ENCODE assay signal across 9 cellular contexts in genomic region chr12:4829161-4829792, GRCh38.
DNase-seq lines count a peak whose midpoint lies in the region; ATAC-seq, FAIRE-seq and TF ChIP-seq lines count a peak whose summit lies in the region.
"Had no signal": no experiment of that assay in that cellular context is flagged by ENCODE, and none has a peak within 500 bp of the region (broad histone marks: within the 10 kb centered on the region; RNA-seq: fewer than 3 reads in every experiment).

No MANE protein-coding gene starts in this region.

- intact Hi-C loops in Caco-2 (cut with micrococcal nuclease; ENCODE audit: unreplicated experiment): no loop called here

- POLR2A ChIA-PET in Caco-2 (lab: Charles Lee): no interaction called here

- H3K4me1 Mint-ChIP-seq in activated naive CD8-positive, alpha-beta T cell (ENCODE audit: low read depth): peaks cover 68% of the 10 kb centered on the region
- no peaks in the 10 kb centered on the region for H3K4me1 Mint-ChIP-seq in Caco-2 (ENCODE audit: low read depth, unreplicated experiment)

- TF ChIP-seq POLR2A in GM12892 (IDR thresholded peaks at IDR 0.05; ENCODE audit: low read depth, low read length): 0 out of 2 replicates have a peak, but pooled peaks have one; percentile 28

- FAIRE-seq in GM12892 (lab: Jason Lieb, UNC): peak; percentile 94
- FAIRE-seq: G401.6 had no signal

- H3K9me3 Mint-ChIP-seq in activated naive CD8-positive, alpha-beta T cell (ENCODE audit: low read depth): no peaks in the 10 kb centered on the region
- no peaks in the 10 kb centered on the region for H3K9me3 Mint-ChIP-seq in Caco-2 (ENCODE audit: unreplicated experiment)

- ATAC-seq in GM19467 (IDR thresholded peaks at IDR 0.05; ENCODE audit: unreplicated experiment): peak; percentile 83
- ATAC-seq in HG03175 (IDR thresholded peaks at IDR 0.05; ENCODE audit: unreplicated experiment): peak; percentile 83

- peaks cover 2% of the 10 kb centered on the region for H3K36me3 Mint-ChIP-seq in activated naive CD8-positive, alpha-beta T cell
- no peaks in the 10 kb centered on the region for H3K36me3 Mint-ChIP-seq in Caco-2 (ENCODE audit: insufficient read depth, unreplicated experiment)

- DNase-seq in GM12892 (ENCODE audit: insufficient read length): peak; percentile 45
- no peak for DNase-seq in Caco-2
- no peak for DNase-seq in retina
- DNase-seq in stimulated activated CD8-positive, alpha-beta memory T cell treated with anti-CD3 and anti-CD28 coated beads, Interleukin-4, amount 100 ng/mL, for 48 hours: no peak
- no peak for DNase-seq in NCI-H2196 (lab: John Stamatoyannopoulos, UW; ENCODE audit: unreplicated experiment)

- BruUV-seq in Caco-2 (replicated peaks; lab: Mats Ljungman, UMichigan): no TSS peak

- peaks cover 4% of the 10 kb centered on the region; the same call in 1 of the 2 replicates for H3K27me3 ChIP-seq in Caco-2 (replicated peaks; ENCODE audit: control insufficient read depth, insufficient read depth, low read length)

- H3K4me3 Mint-ChIP-seq in activated naive CD8-positive, alpha-beta T cell: peak overlapping the region; percentile 79
- no peak overlapping the region for H3K4me3 Mint-ChIP-seq in Caco-2 (ENCODE audit: unreplicated experiment)

- H3K27me3 Mint-ChIP-seq in activated naive CD8-positive, alpha-beta T cell: no peaks in the 10 kb centered on the region
- H3K27me3 Mint-ChIP-seq in Caco-2 (ENCODE audit: insufficient read depth, unreplicated experiment): peaks cover 47% of the 10 kb centered on the region

- H3K4me1 ChIP-seq in Caco-2: no peaks in the 10 kb centered on the region

- CTCF ChIA-PET in Caco-2 (lab: Charles Lee): interaction anchor here (0.6 to 1.1 kb wide), 2 partner anchors 26 to 545 kb away, joined by 3 read pairs; no protein-coding TSS in a partner anchor

- no peak for TF ChIP-seq CTCF in Caco-2 (IDR thresholded peaks at IDR 0.05; ENCODE audit: insufficient read depth in 1 of 2, low read depth in 1 of 2, low read length in 1 of 2, severe bottlenecking in 1 of 2, unreplicated experiment in 1 of 2)

- H3K36me3 ChIP-seq in Caco-2 (ENCODE audit: control insufficient read depth, insufficient read depth, low read length): no peaks in the 10 kb centered on the region

- peak overlapping the region; percentile 81 for H3K27ac Mint-ChIP-seq in activated naive CD8-positive, alpha-beta T cell
- no peak overlapping the region for H3K27ac Mint-ChIP-seq in Caco-2 (ENCODE audit: unreplicated experiment)

- H3K9me3 ChIP-seq in Caco-2: peaks cover 10% of the 10 kb centered on the region

- no peak overlapping the region for H3K4me3 ChIP-seq in Caco-2 (ENCODE audit: low read depth, low read length)
